17 cellular contexts compared by ENCODE assay signal in genomic region chr5:102540251-102540812, GRCh38. TPM values are rescaled to one million over a fixed set of nuclear protein-coding genes. Genes with fewer than 3 reads are reported as not detected.
A peak's percentile ranks its signal among the peaks of the same experiment; 100 is the strongest.
DNase-seq lines count a peak whose midpoint lies in the region; TF ChIP-seq lines count a peak whose summit lies in the region.
"Had no signal": no experiment of that assay in that cellular context is flagged by ENCODE, and none has a peak within 500 bp of the region (broad histone marks: within the 10 kb centered on the region; RNA-seq: fewer than 3 reads in every experiment).

No MANE protein-coding gene starts in this region.

- POLR2A ChIA-PET in SK-N-SH (lab: Yijun Ruan, JAX) = no interaction called here

- H2AFZ ChIP-seq in SK-N-SH (ENCODE audit: low read depth) = no peak overlapping the region
- H2AFZ ChIP-seq: PC-9 had no signal

- H3K9me3 ChIP-seq in SK-N-SH (no peaks in the 10 kb centered on the region), transverse colon (no peaks in the 10 kb centered on the region)

- no peak for TF ChIP-seq CTCF in nephron (IDR thresholded peaks at IDR 0.05; ENCODE audit: unreplicated experiment in 3 of 3)
- TF ChIP-seq CTCF in SK-N-SH (IDR thresholded peaks at IDR 0.05) = no peak
- no peak for TF ChIP-seq CTCF in transverse colon (IDR thresholded peaks at IDR 0.05)

- TF ChIP-seq POLR2A in transverse colon (IDR thresholded peaks at IDR 0.05) = no peak

- no peak for TF ChIP-seq EP300 in SK-N-SH (IDR thresholded peaks at IDR 0.05; ENCODE audit: borderline replicate concordance in 1 of 2, low read depth in 1 of 2, low read length in 1 of 2)
- TF ChIP-seq EP300 in transverse colon (IDR thresholded peaks at IDR 0.05; ENCODE audit: low read depth) = no peak

- H3K9me3 Mint-ChIP-seq in nephron = no peaks in the 10 kb centered on the region

- DNase-seq in DMS 273 treated with DMSO at 0.1 percent for 48 hours (lab: John Stamatoyannopoulos, UW) = peak; percentile 46
- peak; percentile 7 for DNase-seq in LHCN-M2 (ENCODE audit: low read depth)
- DNase-seq in SHP77 (lab: John Stamatoyannopoulos, UW) = peak; percentile 78 to 86
- DNase-seq in SK-N-SH = no peak
- DNase-seq in MV-4-11 (lab: John Stamatoyannopoulos, UW) = no peak
- DNase-seq in transverse colon = no peak
- DNase-seq: ACHN, DMS79 treated with DMSO at 0.1 percent for 48 hours, NCI-H2081, NCI-H748 treated with DMSO at 0.1 percent for 48 hours, PC-9 had no signal

- no peaks in the 10 kb centered on the region for H3K27me3 ChIP-seq in SK-N-SH (ENCODE audit: insufficient read depth)
- H3K27me3 ChIP-seq in transverse colon = no peaks in the 10 kb centered on the region

- no peaks in the 10 kb centered on the region for H3K9me2 ChIP-seq in SK-N-SH

- H3K36me3 Mint-ChIP-seq in nephron (ENCODE audit: low read depth) = no peaks in the 10 kb centered on the region

- peaks cover 20% of the 10 kb centered on the region for H3K4me1 Mint-ChIP-seq in nephron

- no peaks in the 10 kb centered on the region for H3K79me2 ChIP-seq in SK-N-SH (ENCODE audit: insufficient read depth)

- in situ Hi-C loops in transverse colon (cut with MboI; ENCODE audit: low pct_ligation_motif_present in 1 of 4, low pct_unique_long_range_greater_than_20kb in 1 of 4, low sequenced_read_pairs in 3 of 4) = no loop called here

- TF ChIP-seq RAD21 in SK-N-SH (IDR thresholded peaks at IDR 0.05; ENCODE audit: low read length) = no peak

- H3K4me3 ChIP-seq in SK-N-SH (ENCODE audit: low read depth in 2 of 2, low read length in 1 of 2) (no peak overlapping the region), transverse colon (no peak overlapping the region)
- H3K4me3 ChIP-seq: PC-9 had no signal

- H3K36me3 ChIP-seq in SK-N-SH (replicated peaks in 1 of 2; ENCODE audit: control insufficient read depth in 1 of 2, insufficient read depth in 2 of 2, low read length in 1 of 2) = no peaks in the 10 kb centered on the region
- H3K36me3 ChIP-seq in transverse colon = no peaks in the 10 kb centered on the region

- H3K4me2 ChIP-seq in SK-N-SH = no peak overlapping the region
- H3K4me2 ChIP-seq: PC-9 had no signal

- CTCF ChIA-PET in SK-N-SH (lab: Yijun Ruan, JAX) = interaction anchor here (0.8 to 1.4 kb wide), 2 partner anchors 13 to 684 kb away, joined by 4 read pairs; no protein-coding TSS in a partner anchor

- no peaks in the 10 kb centered on the region for H4K20me1 ChIP-seq in SK-N-SH (ENCODE audit: insufficient read depth)

- H3K9ac ChIP-seq in SK-N-SH = no peak overlapping the region

- H3K27ac ChIP-seq in SK-N-SH (ENCODE audit: low read depth in 2 of 2, low read length in 1 of 2) (no peak overlapping the region), transverse colon (no peak overlapping the region)
- H3K27ac ChIP-seq: C4-2B, PC-9, RWPE1 had no signal

- intact Hi-C loops in transverse colon (cut with DNase I; ENCODE audit: low total_unique reads) = no loop called here

- peak overlapping the region; percentile 3 to 42 (median 28) for H3K27ac Mint-ChIP-seq in nephron

- 91% methylated on average over 2 of the region's 2 CpGs for WGBS in SK-N-SH (ENCODE audit: low lambda C conversion rate)
- 83% methylated on average over 2 of the region's 2 CpGs for WGBS in transverse colon (ENCODE audit: low coverage in 1 of 2), 2 donors

- no peak overlapping the region for H3K4me3 Mint-ChIP-seq in nephron

- H3F3A ChIP-seq in SK-N-SH (replicated peaks; ENCODE audit: insufficient read depth) = no peaks in the 10 kb centered on the region

- no peaks in the 10 kb centered on the region for H3K27me3 Mint-ChIP-seq in nephron (ENCODE audit: low read depth)

- no peaks in the 10 kb centered on the region; a peak in 1 of 4 replicates for H3K4me1 ChIP-seq in SK-N-SH (ENCODE audit: control insufficient read depth in 1 of 2, insufficient read depth in 2 of 2, low read depth in 1 of 2, low read length in 1 of 2)
- no peaks in the 10 kb centered on the region for H3K4me1 ChIP-seq in transverse colon

TF ChIP-seq in SK-N-SH, 30 proteins besides CTCF, POLR2A, EP300 and RAD21:
- TF ChIP-seq USF2 (IDR thresholded peaks at IDR 0.05; ENCODE audit: borderline replicate concordance, low read depth, low read length) = no peak
- TF ChIP-seq, protein P1, sequence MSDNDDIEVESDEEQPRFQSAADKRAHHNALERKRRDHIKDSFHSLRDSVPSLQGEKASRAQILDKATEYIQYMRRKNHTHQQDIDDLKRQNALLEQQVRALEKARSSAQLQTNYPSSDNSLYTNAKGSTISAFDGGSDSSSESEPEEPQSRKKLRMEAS (IDR thresholded peaks at IDR 0.05; ENCODE audit: low read depth) = no peak
- no peak for TF ChIP-seq TCF12 (IDR thresholded peaks at IDR 0.05)

RNA-seq across cellular contexts. Expression of gene SLCO6A1, which starts 41.5 kb away (rescaled TPM):
- total RNA-seq in LHCN-M2 (2014; rRNA removed) = not detected in 2 replicates
- polyA plus RNA-seq in LHCN-M2 (2012) = not detected
- polyA plus RNA-seq in SK-N-SH (2012; rRNA removed) = not detected in 2 replicates
- not detected in 2 replicates for polyA plus RNA-seq in SK-N-SH (2012; cell fraction: cytosol; rRNA removed)
- polyA plus RNA-seq in SK-N-SH (2012; cell fraction: nucleus; rRNA removed) = not detected in 2 replicates
- total RNA-seq in transverse colon = not detected
- total RNA-seq: G401; PC-9; SK-MEL-5; T-helper 2 cell treated with Interferon-gamma antibody and Interleukin-4, amounts not matched to agents 100 ng/mL and 5 ng/mL, for 36 hours had no signal

Comparison
In these comparisons a context has a peak if more than half of its experiments do, and no peak if none do; other contexts are left out.
1. DNase-seq: peak in DMS 273 treated with DMSO at 0.1 percent for 48 hours (single experiment), LHCN-M2 (single experiment) and SHP77 (2 of 2); none in SK-N-SH (single experiment), MV-4-11 (single experiment) and transverse colon (single experiment).